In the genomic region with DNA sequence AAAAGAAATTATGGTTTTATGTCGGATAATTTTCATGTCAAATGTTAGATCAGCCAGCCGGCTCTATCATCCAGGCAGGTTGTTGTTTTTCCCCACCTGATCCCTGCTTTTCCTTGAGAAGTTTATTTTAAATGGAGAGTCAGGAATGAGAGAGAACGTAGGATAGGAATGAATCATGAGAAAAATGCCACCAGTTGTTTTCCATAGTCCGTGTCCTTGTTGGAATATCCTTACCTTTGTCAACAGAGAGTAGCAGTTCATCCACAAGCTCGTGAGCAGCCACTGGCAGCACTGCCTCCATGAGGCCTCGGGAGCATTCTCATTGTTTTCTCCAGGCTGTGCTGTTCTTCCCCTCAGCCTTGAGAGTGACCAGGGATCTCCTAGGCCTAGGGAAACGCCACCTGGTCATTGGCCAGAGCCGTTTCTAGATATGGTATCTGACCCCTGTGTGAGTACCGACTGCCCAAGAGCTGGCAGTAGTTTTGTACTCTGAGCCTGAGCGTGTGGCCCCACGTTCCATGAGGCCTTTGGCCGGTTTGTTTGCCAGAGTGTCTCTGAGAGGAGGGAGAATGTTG, we compare ENCODE assay signal across 10 cellular contexts.
DNase-seq lines count a peak whose midpoint lies in the region; ATAC-seq, FAIRE-seq and TF ChIP-seq lines count a peak whose summit lies in the region.
"Had no signal": no experiment of that assay in that cellular context is flagged by ENCODE, and none has a peak within 500 bp of the region (broad histone marks: within the 10 kb centered on the region; RNA-seq: fewer than 3 reads in every experiment).

No MANE protein-coding gene starts in this region.

- no peaks in the 10 kb centered on the region for H3K9me3 Mint-ChIP-seq in nephron progenitor cell

- H3K9me3 ChIP-seq in A549 (no peaks in the 10 kb centered on the region), gastroesophageal sphincter (no peaks in the 10 kb centered on the region)

- peaks cover 5% of the 10 kb centered on the region for H3K27me3 Mint-ChIP-seq in nephron progenitor cell (ENCODE audit: low read depth, poor library complexity)

- H3K4me3 ChIP-seq in A549 (peak overlapping the region; percentile 11; the same call in 2 of the 3 replicates), gastroesophageal sphincter (peak overlapping the region in 1 of 2 donors; percentile 13)

- WGBS in A549 (ENCODE audit: missing lambda C conversion rate): 4% methylated on average over 10 of the region's 12 CpGs
- 13 to 37% methylated on average over 4 to 10 of the region's 12 CpGs for WGBS in gastroesophageal sphincter (ENCODE audit: low coverage in 1 of 2), 2 donors

- no peak for TF ChIP-seq EP300 in A549 (IDR thresholded peaks at IDR 0.05)
- no peak for TF ChIP-seq EP300 in gastroesophageal sphincter (IDR thresholded peaks at IDR 0.05)

- peaks cover 4 to 46% of the 10 kb centered on the region in 2 donors for H3K36me3 ChIP-seq in gastroesophageal sphincter

- no peak for TF ChIP-seq RAD21 in A549 (conservative IDR thresholded peaks at IDR 0.05 in 1 of 2, IDR thresholded peaks at IDR 0.05 in 1 of 2)

- H3K27ac ChIP-seq in A549: peak overlapping the region; percentile 86 to 99
- H3K27ac ChIP-seq in gastroesophageal sphincter: peak overlapping the region; percentile 74 to 99 (median 92)

- H3K4me1 ChIP-seq in A549 (peaks cover 100% of the 10 kb centered on the region), gastroesophageal sphincter (peaks cover 46 to 100% (median 63%) of the 10 kb centered on the region in 3 donors)

- H3K27ac Mint-ChIP-seq in nephron progenitor cell: peak overlapping the region; percentile 47

- TF ChIP-seq CTCF in A549 (IDR thresholded peaks at IDR 0.05) (no peak), gastroesophageal sphincter (IDR thresholded peaks at IDR 0.05) (no peak), nephron progenitor cell (IDR thresholded peaks at IDR 0.05) (no peak)

- no peaks in the 10 kb centered on the region for H3K27me3 ChIP-seq in gastroesophageal sphincter

- POLR2A ChIA-PET in A549 (lab: Yijun Ruan, JAX): interaction anchor here (1.2 to 3.2 kb wide), 7 partner anchors 11 to 355 kb away, joined by 3 to 15 read pairs (median 8); no protein-coding TSS in a partner anchor

- TF ChIP-seq POLR2A in A549 (IDR thresholded peaks at IDR 0.05; ENCODE audit: low read length) (no peak), gastroesophageal sphincter (IDR thresholded peaks at IDR 0.05) (no peak)

- peaks cover 63% of the 10 kb centered on the region for H3K4me1 Mint-ChIP-seq in nephron progenitor cell

- CTCF ChIA-PET in A549 (lab: Yijun Ruan, JAX): interaction anchor here (1.0 to 4.8 kb wide), 11 partner anchors 8 to 343 kb away, joined by 3 to 40 read pairs (median 6); no protein-coding TSS in a partner anchor

- DNase-seq in A549 (ENCODE audit: low read depth in 1 of 2, low spot score in 1 of 2) (peak in 1 of 2 experiments; percentile 72), RCC 7860 (ENCODE audit: low spot score) (peak; percentile 60), nephron progenitor cell (no peak), germinal center (ENCODE audit: low spot score) (no peak), SHP77 (lab: John Stamatoyannopoulos, UW) (no peak)
- DNase-seq: NCI-H1417 treated with DMSO at 0.1 percent for 48 hours had no signal

- no peak overlapping the region for H3K4me3 Mint-ChIP-seq in nephron progenitor cell

- FAIRE-seq in A549 (lab: Jason Lieb, UNC) (peak; percentile 65), RCC 7860 (lab: Jason Lieb, UNC) (no peak)
- FAIRE-seq: TTC549 had no signal

- peak; percentile 27 to 34; a peak in 5 of 6 replicates for ATAC-seq in A549
- ATAC-seq in gastroesophageal sphincter: no peak
- no peak for ATAC-seq in GM21576 (IDR thresholded peaks at IDR 0.05; ENCODE audit: unreplicated experiment)
- ATAC-seq in GM18861 (IDR thresholded peaks at IDR 0.05; ENCODE audit: unreplicated experiment): no peak

- H3K36me3 Mint-ChIP-seq in nephron progenitor cell (ENCODE audit: low read depth): peaks cover 34% of the 10 kb centered on the region

- H3K4me2 ChIP-seq in A549: peak overlapping the region; percentile 74

TF ChIP-seq in A549, 52 proteins besides CTCF, POLR2A, EP300 and RAD21 (continues in another document):
- no peak for TF ChIP-seq RNF2 (IDR thresholded peaks at IDR 0.05; ENCODE audit: borderline replicate concordance, low read depth)
- TF ChIP-seq, protein P1, sequence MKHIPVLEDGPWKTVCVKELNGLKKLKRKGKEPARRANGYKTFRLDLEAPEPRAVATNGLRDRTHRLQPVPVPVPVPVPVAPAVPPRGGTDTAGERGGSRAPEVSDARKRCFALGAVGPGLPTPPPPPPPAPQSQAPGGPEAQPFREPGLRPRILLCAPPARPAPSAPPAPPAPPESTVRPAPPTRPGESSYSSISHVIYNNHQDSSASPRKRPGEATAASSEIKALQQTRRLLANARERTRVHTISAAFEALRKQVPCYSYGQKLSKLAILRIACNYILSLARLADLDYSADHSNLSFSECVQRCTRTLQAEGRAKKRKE (CRISPR knock-in tag; IDR thresholded peaks at IDR 0.05; ENCODE audit: low read depth): peak; percentile 50; the same call in 1 of the 2 replicates
- TF ChIP-seq CBX2 (IDR thresholded peaks at IDR 0.05; ENCODE audit: borderline replicate concordance, low read depth): no peak
- peak; percentile 80; the same call in 1 of the 2 replicates for TF ChIP-seq HOXB5 (CRISPR knock-in tag; IDR thresholded peaks at IDR 0.05)
- TF ChIP-seq, protein P2, sequence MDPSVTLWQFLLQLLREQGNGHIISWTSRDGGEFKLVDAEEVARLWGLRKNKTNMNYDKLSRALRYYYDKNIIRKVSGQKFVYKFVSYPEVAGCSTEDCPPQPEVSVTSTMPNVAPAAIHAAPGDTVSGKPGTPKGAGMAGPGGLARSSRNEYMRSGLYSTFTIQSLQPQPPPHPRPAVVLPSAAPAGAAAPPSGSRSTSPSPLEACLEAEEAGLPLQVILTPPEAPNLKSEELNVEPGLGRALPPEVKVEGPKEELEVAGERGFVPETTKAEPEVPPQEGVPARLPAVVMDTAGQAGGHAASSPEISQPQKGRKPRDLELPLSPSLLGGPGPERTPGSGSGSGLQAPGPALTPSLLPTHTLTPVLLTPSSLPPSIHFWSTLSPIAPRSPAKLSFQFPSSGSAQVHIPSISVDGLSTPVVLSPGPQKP (IDR thresholded peaks at IDR 0.05; ENCODE audit: low read depth, low read length): no peak
- peak; percentile 19; the same call in 1 of the 2 replicates for TF ChIP-seq FOSB (CRISPR knock-in tag; IDR thresholded peaks at IDR 0.05)
- no peak for TF ChIP-seq ESRRA (IDR thresholded peaks at IDR 0.05; ENCODE audit: borderline replicate concordance, low read length)
- TF ChIP-seq NPAS2 (CRISPR knock-in tag; IDR thresholded peaks at IDR 0.05; ENCODE audit: borderline replicate concordance): no peak
- TF ChIP-seq RCOR1 (IDR thresholded peaks at IDR 0.05; ENCODE audit: low read depth, low read length): no peak
- TF ChIP-seq MYC (IDR thresholded peaks at IDR 0.05; ENCODE audit: borderline replicate concordance, low read length): no peak
- no peak for TF ChIP-seq CHD2 (IDR thresholded peaks at IDR 0.05; ENCODE audit: low read length, partially characterized antibody)
- TF ChIP-seq, protein P3, sequence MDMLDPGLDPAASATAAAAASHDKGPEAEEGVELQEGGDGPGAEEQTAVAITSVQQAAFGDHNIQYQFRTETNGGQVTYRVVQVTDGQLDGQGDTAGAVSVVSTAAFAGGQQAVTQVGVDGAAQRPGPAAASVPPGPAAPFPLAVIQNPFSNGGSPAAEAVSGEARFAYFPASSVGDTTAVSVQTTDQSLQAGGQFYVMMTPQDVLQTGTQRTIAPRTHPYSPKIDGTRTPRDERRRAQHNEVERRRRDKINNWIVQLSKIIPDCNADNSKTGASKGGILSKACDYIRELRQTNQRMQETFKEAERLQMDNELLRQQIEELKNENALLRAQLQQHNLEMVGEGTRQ (IDR thresholded peaks at IDR 0.05): no peak
- TF ChIP-seq TP53 (CRISPR knock-in tag; IDR thresholded peaks at IDR 0.05): no peak
- no peak for TF ChIP-seq MAFK (IDR thresholded peaks at IDR 0.05; ENCODE audit: partially characterized antibody)
- no peak for TF ChIP-seq SMC3 (IDR thresholded peaks at IDR 0.05)
- TF ChIP-seq, protein P4, sequence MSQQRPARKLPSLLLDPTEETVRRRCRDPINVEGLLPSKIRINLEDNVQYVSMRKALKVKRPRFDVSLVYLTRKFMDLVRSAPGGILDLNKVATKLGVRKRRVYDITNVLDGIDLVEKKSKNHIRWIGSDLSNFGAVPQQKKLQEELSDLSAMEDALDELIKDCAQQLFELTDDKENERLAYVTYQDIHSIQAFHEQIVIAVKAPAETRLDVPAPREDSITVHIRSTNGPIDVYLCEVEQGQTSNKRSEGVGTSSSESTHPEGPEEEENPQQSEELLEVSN (IDR thresholded peaks at IDR 0.05; ENCODE audit: borderline replicate concordance, low read depth): no peak
- peak; percentile 83 for TF ChIP-seq HOXB13 (CRISPR knock-in tag; IDR thresholded peaks at IDR 0.05; ENCODE audit: low read depth)
- peak; percentile 80 for TF ChIP-seq POLR2AphosphoS2 (conservative IDR thresholded peaks at IDR 0.05; ENCODE audit: low read length)
- no peak for TF ChIP-seq CEBPB (IDR thresholded peaks at IDR 0.05)
- peak; percentile 54; the same call in 1 of the 2 replicates for TF ChIP-seq TFCP2L1 (CRISPR knock-in tag; IDR thresholded peaks at IDR 0.05)
- no peak for TF ChIP-seq CBX8 (IDR thresholded peaks at IDR 0.05)
- TF ChIP-seq BHLHE40 (IDR thresholded peaks at IDR 0.05; ENCODE audit: low read depth, low read length): no peak
- TF ChIP-seq KDM5A (IDR thresholded peaks at IDR 0.05): no peak
- TF ChIP-seq, protein P5, sequence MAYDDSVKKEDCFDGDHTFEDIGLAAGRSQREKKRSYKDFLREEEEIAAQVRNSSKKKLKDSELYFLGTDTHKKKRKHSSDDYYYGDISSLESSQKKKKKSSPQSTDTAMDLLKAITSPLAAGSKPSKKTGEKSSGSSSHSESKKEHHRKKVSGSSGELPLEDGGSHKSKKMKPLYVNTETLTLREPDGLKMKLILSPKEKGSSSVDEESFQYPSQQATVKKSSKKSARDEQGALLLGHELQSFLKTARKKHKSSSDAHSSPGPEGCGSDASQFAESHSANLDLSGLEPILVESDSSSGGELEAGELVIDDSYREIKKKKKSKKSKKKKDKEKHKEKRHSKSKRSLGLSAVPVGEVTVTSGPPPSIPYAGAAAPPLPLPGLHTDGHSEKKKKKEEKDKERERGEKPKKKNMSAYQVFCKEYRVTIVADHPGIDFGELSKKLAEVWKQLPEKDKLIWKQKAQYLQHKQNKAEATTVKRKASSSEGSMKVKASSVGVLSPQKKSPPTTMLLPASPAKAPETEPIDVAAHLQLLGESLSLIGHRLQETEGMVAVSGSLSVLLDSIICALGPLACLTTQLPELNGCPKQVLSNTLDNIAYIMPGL (CRISPR knock-in tag; IDR thresholded peaks at IDR 0.05; ENCODE audit: borderline replicate concordance): no peak
- TF ChIP-seq NFE2L2 (conservative IDR thresholded peaks at IDR 0.05; ENCODE audit: low read length): no peak
- no peak; the same call in 1 of the 2 replicates for TF ChIP-seq RARB (CRISPR knock-in tag; IDR thresholded peaks at IDR 0.05)

Comparison
In these comparisons a context has a peak if more than half of its experiments do, and no peak if none do; other contexts are left out.
1. ATAC-seq: peak in A549 (2 of 2); none in gastroesophageal sphincter (single experiment), GM21576 (single experiment) and GM18861 (single experiment).